In the genomic region with DNA sequence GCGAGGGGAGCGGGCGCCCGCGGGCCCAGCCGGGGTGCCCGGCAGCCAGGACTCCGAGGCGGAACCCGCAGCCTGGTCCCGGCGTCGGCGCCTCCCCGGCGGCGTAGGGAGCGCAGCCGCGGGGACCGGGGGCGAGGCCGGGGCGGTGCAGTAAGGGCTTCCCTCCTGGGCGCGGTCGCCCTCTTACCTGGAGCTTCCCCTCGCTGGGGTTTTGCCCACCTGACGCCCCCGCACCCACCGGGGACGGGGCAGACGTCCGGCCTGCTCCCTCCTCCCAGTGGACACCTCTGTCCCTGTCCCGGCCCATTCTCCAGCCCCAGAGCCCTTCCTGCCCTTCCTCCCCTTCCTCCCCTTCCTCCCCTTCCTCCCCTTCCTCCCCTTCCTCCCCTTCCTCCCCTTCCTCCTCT, we compare ENCODE assay signal across 8 cellular contexts. TPM values are rescaled to one million over a fixed set of nuclear protein-coding genes. Genes with fewer than 3 reads are reported as not detected.
DNase-seq lines count a peak whose midpoint lies in the region; ATAC-seq and TF ChIP-seq lines count a peak whose summit lies in the region.

No MANE protein-coding gene starts in this region.

- H2AFZ ChIP-seq in SK-N-SH (ENCODE audit: low read depth): no peak overlapping the region

- no peak overlapping the region for H3K9ac ChIP-seq in SK-N-SH

- POLR2A ChIA-PET in AG04450 (lab: Yijun Ruan, JAX): interaction anchor here (1.3 to 2.8 kb wide), 5 partner anchors 18 to 134 kb away, joined by 3 to 17 read pairs (median 4); partner anchors contain the start of genes TROAP, TUBA1A and TUBA1B
- POLR2A ChIA-PET in SK-N-SH (lab: Yijun Ruan, JAX): no interaction called here

- H3K36me3 ChIP-seq in ectodermal cell (ENCODE audit: control insufficient read depth, insufficient read depth, low read length) (no peaks in the 10 kb centered on the region), muscle layer of duodenum (ENCODE audit: control insufficient read depth in 1 of 2, insufficient read depth in 2 of 2, low read length in 2 of 2) (peaks cover 3 to 5% of the 10 kb centered on the region in 2 donors), tibial nerve (peaks cover 0 to 2% (median 0%) of the 10 kb centered on the region in 3 donors), SK-N-SH (replicated peaks in 1 of 2; ENCODE audit: control insufficient read depth in 1 of 2, insufficient read depth in 2 of 2, low read length in 1 of 2) (no peaks in the 10 kb centered on the region)

- CTCF ChIA-PET in AG04450 (lab: Charles Lee) (interaction anchor here (0.7 to 2.1 kb wide), 7 partner anchors 10 to 603 kb away, joined by 3 to 9 read pairs (median 4); partner anchors contain the start of gene LMBR1L), SK-N-SH (lab: Yijun Ruan, JAX) (interaction anchor here (1.4 to 2.5 kb wide), 4 partner anchors 13 to 82 kb away, joined by 4 to 24 read pairs (median 8); partner anchors contain the start of gene DNAJC22)

- H3F3A ChIP-seq in SK-N-SH (replicated peaks; ENCODE audit: insufficient read depth): peaks cover 56% of the 10 kb centered on the region

- DNase-seq in AG04450 (ENCODE audit: low read depth, low spot score): no peak
- peak; percentile 17 to 61 (median 21) for DNase-seq in T-helper 2 cell
- DNase-seq in tibial nerve (ENCODE audit: low spot score in 2 of 2): no peak
- no peak for DNase-seq in SK-N-SH

- no peaks in the 10 kb centered on the region for H3K27me3 ChIP-seq in AG04450 (ENCODE audit: control insufficient read depth, insufficient read depth, low read length)
- H3K27me3 ChIP-seq in ectodermal cell (ENCODE audit: control insufficient read depth, insufficient read depth, low read length, poor library complexity, severe bottlenecking): no peaks in the 10 kb centered on the region
- no peaks in the 10 kb centered on the region for H3K27me3 ChIP-seq in muscle layer of duodenum (ENCODE audit: low read depth, low read length)
- H3K27me3 ChIP-seq in tibial nerve: no peaks in the 10 kb centered on the region
- H3K27me3 ChIP-seq in SK-N-SH (ENCODE audit: insufficient read depth): no peaks in the 10 kb centered on the region

- WGBS in ectodermal cell, 2 experiments: 0 to 1% methylated on average over 35 of the region's 35 CpGs
- 0 to 1% methylated on average over 35 of the region's 35 CpGs for WGBS in tibial nerve, 2 donors
- 63% methylated on average over 10 of the region's 35 CpGs for WGBS in SK-N-SH (ENCODE audit: low lambda C conversion rate)

- no peaks in the 10 kb centered on the region for H3K79me2 ChIP-seq in SK-N-SH (ENCODE audit: insufficient read depth)

- ATAC-seq in GM18868 (IDR thresholded peaks at IDR 0.05; ENCODE audit: unreplicated experiment) (peak; percentile 29), HG03060 (IDR thresholded peaks at IDR 0.05; ENCODE audit: low read depth, unreplicated experiment) (peak; percentile 4)

- TF ChIP-seq RAD21 in SK-N-SH (IDR thresholded peaks at IDR 0.05; ENCODE audit: low read length): no peak

- H3K4me1 ChIP-seq in ectodermal cell (ENCODE audit: control insufficient read depth, insufficient read depth, low read length) (peaks cover 11% of the 10 kb centered on the region), muscle layer of duodenum (ENCODE audit: control insufficient read depth in 1 of 2, insufficient read depth in 2 of 2, low read length in 2 of 2) (peaks cover 0 to 3% of the 10 kb centered on the region in 2 donors), tibial nerve (peaks cover 0 to 70% (median 23%) of the 10 kb centered on the region in 4 donors), SK-N-SH (ENCODE audit: control insufficient read depth in 1 of 2, insufficient read depth in 2 of 2, low read depth in 1 of 2, low read length in 1 of 2) (peaks cover 0 to 38% of the 10 kb centered on the region in 2 experiments; a peak in 2 of 4 replicates)

- H3K27ac ChIP-seq in AG04450 (ENCODE audit: low read depth, low read length) (peak overlapping the region; percentile 57), ectodermal cell (ENCODE audit: insufficient read depth, low read depth, low read length, poor library complexity, severe bottlenecking) (no peak overlapping the region), muscle layer of duodenum (ENCODE audit: low read length) (peak overlapping the region; percentile 75), tibial nerve (peak overlapping the region; percentile 71 to 97 (median 92)), SK-N-SH (ENCODE audit: low read depth in 2 of 2, low read length in 1 of 2) (no peak overlapping the region)

- TF ChIP-seq CTCF in AG04450 (IDR thresholded peaks at IDR 0.05; ENCODE audit: low read depth, low read length): no peak
- peak in 2 of 5 experiments; percentile 16 to 23 for TF ChIP-seq CTCF in tibial nerve (IDR thresholded peaks at IDR 0.05)
- TF ChIP-seq CTCF in SK-N-SH (IDR thresholded peaks at IDR 0.05): no peak

- TF ChIP-seq EP300 in tibial nerve (IDR thresholded peaks at IDR 0.05) (no peak), SK-N-SH (IDR thresholded peaks at IDR 0.05; ENCODE audit: borderline replicate concordance in 1 of 2, low read depth in 1 of 2, low read length in 1 of 2) (no peak)

- TF ChIP-seq POLR2A in tibial nerve (IDR thresholded peaks at IDR 0.05): no peak

- no peaks in the 10 kb centered on the region for H3K9me2 ChIP-seq in SK-N-SH

- H3K9me3 ChIP-seq in AG04450 (ENCODE audit: control insufficient read depth, insufficient read depth, low read length): peaks cover 12% of the 10 kb centered on the region
- no peaks in the 10 kb centered on the region for H3K9me3 ChIP-seq in ectodermal cell (ENCODE audit: control insufficient read depth, low read length)
- no peaks in the 10 kb centered on the region for H3K9me3 ChIP-seq in muscle layer of duodenum (ENCODE audit: control insufficient read depth in 1 of 2, low read length in 2 of 2)
- H3K9me3 ChIP-seq in tibial nerve: no peaks in the 10 kb centered on the region
- H3K9me3 ChIP-seq in SK-N-SH: no peaks in the 10 kb centered on the region

- H3K4me3 ChIP-seq in AG04450 (ENCODE audit: low read depth, low read length) (peak overlapping the region; percentile 86), ectodermal cell (ENCODE audit: insufficient read depth, low read depth, low read length) (peak overlapping the region; percentile 77), muscle layer of duodenum (ENCODE audit: low read depth in 1 of 2, low read length in 2 of 2) (peak overlapping the region; percentile 78 to 82), tibial nerve (peak overlapping the region; percentile 87 to 95 (median 90)), SK-N-SH (ENCODE audit: low read depth in 2 of 2, low read length in 1 of 2) (no peak overlapping the region)

- no peak overlapping the region for H3K4me2 ChIP-seq in SK-N-SH

- no peaks in the 10 kb centered on the region for H4K20me1 ChIP-seq in SK-N-SH (ENCODE audit: insufficient read depth)

TF ChIP-seq in SK-N-SH, 30 proteins besides CTCF, POLR2A, EP300 and RAD21 (continues in another document):
- no peak for TF ChIP-seq ZBTB33 (IDR thresholded peaks at IDR 0.05; ENCODE audit: borderline replicate concordance, low read depth)

RNA-seq across cellular contexts. Expression of gene TUBA1C, which starts 0.4 kb away (rescaled TPM):
- polyA plus RNA-seq in AG04450 (2011; rRNA removed): 947 and 1,207 TPM in 2 replicates
- polyA minus RNA-seq in AG04450 (2011; rRNA and poly(A)+ RNA removed): 1,413 and 1,753 TPM in 2 replicates
- 483 TPM for polyA plus RNA-seq in ectodermal cell (2013, experiment 1 of 4)
- 449 TPM for polyA plus RNA-seq in ectodermal cell (2013, experiment 2 of 4)
- polyA plus RNA-seq in ectodermal cell (2013, experiment 3 of 4): 493 TPM
- polyA plus RNA-seq in ectodermal cell (2013, experiment 4 of 4): 518 TPM
- 100 to 1,000 TPM in 1 of 4 donors, 10 to 100 TPM in 3; 45.5 to 142 (median 55.1) TPM for total RNA-seq in tibial nerve
- polyA plus RNA-seq in SK-N-SH (2012; rRNA removed): 3.3 and 4.6 TPM in 2 replicates
- 3.6 and 4.5 TPM in 2 replicates for polyA plus RNA-seq in SK-N-SH (2012; cell fraction: cytosol; rRNA removed)
- polyA plus RNA-seq in SK-N-SH (2012; cell fraction: nucleus; rRNA removed): 2.4 and 2.8 TPM in 2 replicates

RNA-seq across cellular contexts. Expression of gene PRPH, which starts 30.5 kb away (rescaled TPM):
- polyA plus RNA-seq in AG04450 (2011; rRNA removed) (not detected in 2 replicates), SK-N-SH (2012; rRNA removed) (1.7 and 1.9 TPM in 2 replicates)
- not detected in 2 replicates for polyA minus RNA-seq in AG04450 (2011; rRNA and poly(A)+ RNA removed)
- polyA plus RNA-seq in ectodermal cell (2013, experiment 1 of 4): 0.37 TPM
- polyA plus RNA-seq in ectodermal cell (2013, experiment 2 of 4): 0.36 TPM
- 0.91 TPM for polyA plus RNA-seq in ectodermal cell (2013, experiment 3 of 4)
- 0.81 TPM for polyA plus RNA-seq in ectodermal cell (2013, experiment 4 of 4)
- total RNA-seq in tibial nerve: under 1 TPM in 3 of 4 donors, not detected in 1; 0.20 to 0.84 (median 0.22) TPM
- polyA plus RNA-seq in SK-N-SH (2012; cell fraction: cytosol; rRNA removed): 0.37 and 0.80 TPM in 2 replicates
- 9.5 and 15.2 TPM in 2 replicates for polyA plus RNA-seq in SK-N-SH (2012; cell fraction: nucleus; rRNA removed)

RNA-seq across cellular contexts. Expression of gene TROAP, which starts 58.6 kb away (rescaled TPM):
- 7.6 and 10.3 TPM in 2 replicates for polyA plus RNA-seq in AG04450 (2011; rRNA removed)
- 13.7 and 15.9 TPM in 2 replicates for polyA minus RNA-seq in AG04450 (2011; rRNA and poly(A)+ RNA removed)
- 76.3 TPM for polyA plus RNA-seq in ectodermal cell (2013, experiment 1 of 4)
- polyA plus RNA-seq in ectodermal cell (2013, experiment 2 of 4): 70.2 TPM
- 63.5 TPM for polyA plus RNA-seq in ectodermal cell (2013, experiment 3 of 4)
- polyA plus RNA-seq in ectodermal cell (2013, experiment 4 of 4): 64.5 TPM
- total RNA-seq in tibial nerve: 1 to 10 TPM in 2 of 4 donors, under 1 TPM in 1, not detected in 1; 0.30 to 6.5 (median 3.1) TPM
- 15.0 and 26.2 TPM in 2 replicates for polyA plus RNA-seq in SK-N-SH (2012; rRNA removed)
- polyA plus RNA-seq in SK-N-SH (2012; cell fraction: cytosol; rRNA removed): 13.0 and 14.9 TPM in 2 replicates
- 46.8 and 65.0 TPM in 2 replicates for polyA plus RNA-seq in SK-N-SH (2012; cell fraction: nucleus; rRNA removed)

Comparison
In these comparisons a context has a peak if more than half of its experiments do, and no peak if none do; other contexts are left out.
1. DNase-seq: peak in T-helper 2 cell (5 of 5); none in AG04450 (single experiment), tibial nerve (0 of 2) and SK-N-SH (single experiment).
2. H3K27ac ChIP-seq: peak in AG04450 (single experiment), muscle layer of duodenum (single experiment) and tibial nerve (4 of 4); none in ectodermal cell (single experiment) and SK-N-SH (0 of 2).
3. H3K4me3 ChIP-seq: peak in AG04450 (single experiment), ectodermal cell (single experiment), muscle layer of duodenum (2 of 2) and tibial nerve (4 of 4); none in SK-N-SH (0 of 2).
4. RNA of gene TUBA1C, which starts 0.4 kb away (polyA plus RNA-seq): 947 to 1,207 TPM in AG04450; 2.4 to 4.6 TPM in SK-N-SH; every median in the first group is over 100 times any median in the second.